Comparison of ENCODE assay signal across 2 cellular contexts in genomic region chr16:3149193-3149530, GRCh38.
TF ChIP-seq lines count a peak whose summit lies in the region.

No MANE protein-coding gene starts in this region.

TF ChIP-seq in HCT116, 20 proteins besides CTCF, POLR2A, EP300 and RAD21:
- TF ChIP-seq FOSL1 (IDR thresholded peaks at IDR 0.05; ENCODE audit: low read depth) (no peak), REST (IDR thresholded peaks at IDR 0.05; ENCODE audit: low read depth) (no peak), TCF7L2 (IDR thresholded peaks at IDR 0.05; ENCODE audit: borderline replicate concordance, extremely low read depth, insufficient read depth, insufficient read length) (no peak), SRF (IDR thresholded peaks at IDR 0.05; ENCODE audit: low read depth) (no peak), ELF1 (IDR thresholded peaks at IDR 0.05; ENCODE audit: borderline replicate concordance, low read depth) (no peak)

TF ChIP-seq in GM12878, 131 proteins besides CTCF, POLR2A, EP300 and RAD21:
- TF ChIP-seq RUNX3 (IDR thresholded peaks at IDR 0.05; ENCODE audit: low read length) (no peak), MYC (IDR thresholded peaks at IDR 0.05; ENCODE audit: insufficient read depth, insufficient read length, insufficient replicate concordance, low read length, severe bottlenecking) (no peak), E2F8 (IDR thresholded peaks at IDR 0.05; ENCODE audit: low read depth, partially characterized antibody) (no peak), SPI1 (IDR thresholded peaks at IDR 0.05; ENCODE audit: borderline replicate concordance, insufficient read depth, low read depth, low read length) (no peak), MXI1 (IDR thresholded peaks at IDR 0.05; ENCODE audit: low read depth, low read length) (no peak), ATF7 (IDR thresholded peaks at IDR 0.05; ENCODE audit: low read depth) (no peak), HSF1 (IDR thresholded peaks at IDR 0.05; ENCODE audit: low read depth, low read length) (no peak), CBX3 (IDR thresholded peaks at IDR 0.05; ENCODE audit: borderline replicate concordance, low read depth) (no peak)
- TF ChIP-seq, protein P1, sequence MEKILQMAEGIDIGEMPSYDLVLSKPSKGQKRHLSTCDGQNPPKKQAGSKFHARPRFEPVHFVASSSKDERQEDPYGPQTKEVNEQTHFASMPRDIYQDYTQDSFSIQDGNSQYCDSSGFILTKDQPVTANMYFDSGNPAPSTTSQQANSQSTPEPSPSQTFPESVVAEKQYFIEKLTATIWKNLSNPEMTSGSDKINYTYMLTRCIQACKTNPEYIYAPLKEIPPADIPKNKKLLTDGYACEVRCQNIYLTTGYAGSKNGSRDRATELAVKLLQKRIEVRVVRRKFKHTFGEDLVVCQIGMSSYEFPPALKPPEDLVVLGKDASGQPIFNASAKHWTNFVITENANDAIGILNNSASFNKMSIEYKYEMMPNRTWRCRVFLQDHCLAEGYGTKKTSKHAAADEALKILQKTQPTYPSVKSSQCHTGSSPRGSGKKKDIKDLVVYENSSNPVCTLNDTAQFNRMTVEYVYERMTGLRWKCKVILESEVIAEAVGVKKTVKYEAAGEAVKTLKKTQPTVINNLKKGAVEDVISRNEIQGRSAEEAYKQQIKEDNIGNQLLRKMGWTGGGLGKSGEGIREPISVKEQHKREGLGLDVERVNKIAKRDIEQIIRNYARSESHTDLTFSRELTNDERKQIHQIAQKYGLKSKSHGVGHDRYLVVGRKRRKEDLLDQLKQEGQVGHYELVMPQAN (conservative IDR thresholded peaks at IDR 0.05): no peak
